1 cellular context compared by ENCODE assay signal in the genomic region with DNA sequence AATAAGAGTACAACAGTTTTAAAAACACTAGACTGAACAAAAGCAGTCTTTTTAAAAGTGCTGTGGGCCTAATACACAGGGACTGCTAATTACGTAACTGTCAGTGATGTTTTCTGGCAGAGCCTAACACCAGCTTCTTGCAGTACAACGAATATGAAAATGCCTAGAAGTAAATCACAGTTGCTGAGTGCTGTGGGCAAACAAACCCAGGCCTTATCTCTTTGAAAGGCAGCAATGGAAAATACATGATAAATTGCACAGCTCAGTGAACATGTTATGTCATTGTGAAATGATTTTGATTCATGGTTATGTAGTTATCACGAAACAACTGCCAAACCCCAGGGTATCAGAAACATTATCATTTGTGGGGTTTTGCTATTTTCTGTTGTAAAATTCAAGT.
A peak's percentile ranks its signal among the peaks of the same experiment; 100 is the strongest.
TF ChIP-seq lines count a peak whose summit lies in the region.

No MANE protein-coding gene starts in this region.

TF ChIP-seq in SK-N-SH, 30 proteins besides CTCF, POLR2A, EP300 and RAD21 (continued from another document):
- TF ChIP-seq, protein P1, sequence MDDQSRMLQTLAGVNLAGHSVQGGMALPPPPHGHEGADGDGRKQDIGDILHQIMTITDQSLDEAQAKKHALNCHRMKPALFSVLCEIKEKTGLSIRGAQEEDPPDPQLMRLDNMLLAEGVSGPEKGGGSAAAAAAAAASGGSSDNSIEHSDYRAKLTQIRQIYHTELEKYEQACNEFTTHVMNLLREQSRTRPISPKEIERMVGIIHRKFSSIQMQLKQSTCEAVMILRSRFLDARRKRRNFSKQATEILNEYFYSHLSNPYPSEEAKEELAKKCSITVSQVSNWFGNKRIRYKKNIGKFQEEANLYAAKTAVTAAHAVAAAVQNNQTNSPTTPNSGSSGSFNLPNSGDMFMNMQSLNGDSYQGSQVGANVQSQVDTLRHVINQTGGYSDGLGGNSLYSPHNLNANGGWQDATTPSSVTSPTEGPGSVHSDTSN (IDR thresholded peaks at IDR 0.05) = peak; percentile 33
- TF ChIP-seq MEF2A (IDR thresholded peaks at IDR 0.05; ENCODE audit: borderline replicate concordance, low read depth) (no peak), TEAD4 (IDR thresholded peaks at IDR 0.05; ENCODE audit: borderline replicate concordance, insufficient read depth) (no peak), GABPA (IDR thresholded peaks at IDR 0.05; ENCODE audit: low read depth) (no peak), RCOR1 (IDR thresholded peaks at IDR 0.05; ENCODE audit: low read length) (peak; percentile 36; the same call in 1 of the 2 replicates), FOXJ3 (CRISPR knock-in tag; IDR thresholded peaks at IDR 0.05) (peak; percentile 45; the same call in 1 of the 2 replicates)
- TF ChIP-seq, protein P2, sequence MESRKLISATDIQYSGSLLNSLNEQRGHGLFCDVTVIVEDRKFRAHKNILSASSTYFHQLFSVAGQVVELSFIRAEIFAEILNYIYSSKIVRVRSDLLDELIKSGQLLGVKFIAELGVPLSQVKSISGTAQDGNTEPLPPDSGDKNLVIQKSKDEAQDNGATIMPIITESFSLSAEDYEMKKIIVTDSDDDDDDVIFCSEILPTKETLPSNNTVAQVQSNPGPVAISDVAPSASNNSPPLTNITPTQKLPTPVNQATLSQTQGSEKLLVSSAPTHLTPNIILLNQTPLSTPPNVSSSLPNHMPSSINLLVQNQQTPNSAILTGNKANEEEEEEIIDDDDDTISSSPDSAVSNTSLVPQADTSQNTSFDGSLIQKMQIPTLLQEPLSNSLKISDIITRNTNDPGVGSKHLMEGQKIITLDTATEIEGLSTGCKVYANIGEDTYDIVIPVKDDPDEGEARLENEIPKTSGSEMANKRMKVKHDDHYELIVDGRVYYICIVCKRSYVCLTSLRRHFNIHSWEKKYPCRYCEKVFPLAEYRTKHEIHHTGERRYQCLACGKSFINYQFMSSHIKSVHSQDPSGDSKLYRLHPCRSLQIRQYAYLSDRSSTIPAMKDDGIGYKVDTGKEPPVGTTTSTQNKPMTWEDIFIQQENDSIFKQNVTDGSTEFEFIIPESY (IDR thresholded peaks at IDR 0.05; ENCODE audit: borderline replicate concordance, low read depth) = no peak
TF ChIP-seq in SK-N-SH: peak in this region for 4.
